In genomic region chr4:6112606-6113290, GRCh38 we compare ENCODE assay signal across 18 cellular contexts.
DNase-seq lines count a peak whose midpoint lies in the region; ATAC-seq and TF ChIP-seq lines count a peak whose summit lies in the region.
"Had no signal": no experiment of that assay in that cellular context is flagged by ENCODE, and none has a peak within 500 bp of the region (broad histone marks: within the 10 kb centered on the region; RNA-seq: fewer than 3 reads in every experiment).

No MANE protein-coding gene starts in this region.

- H3K9me3 Mint-ChIP-seq in CD14-positive monocyte (peaks cover 0 to 5% (median 0%) of the 10 kb centered on the region in 7 donors), H9 (no peaks in the 10 kb centered on the region), endodermal cell (no peaks in the 10 kb centered on the region)

- H3K56ac ChIP-seq in H9 (ENCODE audit: insufficient read length, low read depth, low read length), result no peak overlapping the region

- no peak overlapping the region for H2AK5ac ChIP-seq in H9 (ENCODE audit: insufficient read length, low read length)

- peaks cover 8% of the 10 kb centered on the region for H3K36me3 ChIP-seq in endodermal cell (ENCODE audit: control insufficient read depth, insufficient read depth, low read length)
- H3K36me3 ChIP-seq: HAP-1 had no signal

- H3K36me3 Mint-ChIP-seq in CD14-positive monocyte, result no peaks in the 10 kb centered on the region
- H3K36me3 Mint-ChIP-seq in H9 (ENCODE audit: insufficient read depth in 1 of 3, low read depth in 3 of 3), result no peaks in the 10 kb centered on the region
- H3K36me3 Mint-ChIP-seq in endodermal cell (ENCODE audit: low read depth), result peaks cover 18% of the 10 kb centered on the region

- H3K4me1 ChIP-seq in H9 (ENCODE audit: insufficient read depth, low read length), result peaks cover 10% of the 10 kb centered on the region
- peaks cover 3% of the 10 kb centered on the region for H3K4me1 ChIP-seq in endodermal cell (ENCODE audit: control insufficient read depth, insufficient read depth, low read length)
- H3K4me1 ChIP-seq: A549, HAP-1 had no signal

- H3K18ac ChIP-seq in H9 (ENCODE audit: insufficient read length, low read depth, low read length), result no peak overlapping the region

- no peak overlapping the region for H3T11ph ChIP-seq in H9 (ENCODE audit: low read length)

- H3K27me3 ChIP-seq in H9 (ENCODE audit: insufficient read depth, low read length), result no peaks in the 10 kb centered on the region
- no peaks in the 10 kb centered on the region for H3K27me3 ChIP-seq in endodermal cell (ENCODE audit: control insufficient read depth, insufficient read depth, low read length, poor library complexity, severe bottlenecking)

- no peak overlapping the region for H4K91ac ChIP-seq in H9 (ENCODE audit: insufficient read length, low read depth, low read length)

- ATAC-seq in omental fat pad (ENCODE audit: low FRiP score), result no peak
- ATAC-seq in HG03135 (IDR thresholded peaks at IDR 0.05; ENCODE audit: unreplicated experiment), result no peak
- ATAC-seq: A549, Right ventricle myocardium inferior had no signal

- no peaks in the 10 kb centered on the region for H3K79me1 ChIP-seq in H9 (ENCODE audit: insufficient read depth, low read depth, low read length, poor library complexity, severe bottlenecking)

- no peak for TF ChIP-seq CTCF in CD14-positive monocyte (IDR thresholded peaks at IDR 0.05)
- TF ChIP-seq CTCF in H9 (conservative IDR thresholded peaks at IDR 0.05), result no peak
- no peak for TF ChIP-seq CTCF in endodermal cell (conservative IDR thresholded peaks at IDR 0.05)
- TF ChIP-seq CTCF in omental fat pad (IDR thresholded peaks at IDR 0.05), result no peak

- H3K4ac ChIP-seq in H9 (ENCODE audit: low read depth, low read length), result no peak overlapping the region

- peak overlapping the region; percentile 41 for H3K14ac ChIP-seq in H9 (ENCODE audit: insufficient read depth, low read length)

- no peak overlapping the region for H4K5ac ChIP-seq in H9 (ENCODE audit: insufficient read length, low read depth, low read length)

- H2AFZ ChIP-seq in H9 (ENCODE audit: low read length), result no peak overlapping the region

- H3K4me2 ChIP-seq in H9 (ENCODE audit: insufficient read depth, insufficient read length, low read length), result no peak overlapping the region
- H3K4me2 ChIP-seq: A549 had no signal

- H3K23ac ChIP-seq in H9 (ENCODE audit: insufficient read length, low read depth, low read length), result no peak overlapping the region

- WGBS in H9 (ENCODE audit: extremely low coverage, insufficient read length, low lambda C conversion rate), result no CpG with 5 or more reads among the region's 26 CpGs
- 93 to 97% methylated on average over 22 to 26 of the region's 26 CpGs for WGBS in endodermal cell (ENCODE audit: insufficient coverage in 1 of 2, insufficient read length in 1 of 2), 2 experiments

- no peaks in the 10 kb centered on the region for H3K79me2 ChIP-seq in H9 (ENCODE audit: insufficient read depth, low read length)

- no peaks in the 10 kb centered on the region for H3K23me2 ChIP-seq in H9 (ENCODE audit: insufficient read length, low read depth, low read length, poor library complexity, severe bottlenecking)

- H2BK20ac ChIP-seq in H9 (ENCODE audit: low read depth, low read length, poor library complexity, severe bottlenecking), result no peak overlapping the region

- DNase-seq in CD14-positive monocyte (ENCODE audit: low spot score), result peak; percentile 31
- no peak for DNase-seq in H9
- peak; percentile 42 for DNase-seq in endodermal cell
- peak; percentile 3 for DNase-seq in omental fat pad (ENCODE audit: low spot score)
- no peak for DNase-seq in activated CD4-positive, alpha-beta T cell treated with anti-CD3 and anti-CD28 coated beads for 1 hour
- DNase-seq in globus pallidus (ENCODE audit: low spot score), result no peak
- DNase-seq: EL, KBM-7, NCI-H1092, NCI-H2029 treated with DMSO at 0.1 percent for 48 hours, NCI-H345, NCI-H524, NCI-H82 had no signal

- H4K20me1 ChIP-seq in H9 (ENCODE audit: control insufficient read depth, insufficient read depth, insufficient read length), result no peaks in the 10 kb centered on the region

- no peak overlapping the region for H2BK5ac ChIP-seq in H9 (ENCODE audit: insufficient read length, low read length)

- H3K9me3 ChIP-seq in H9 (ENCODE audit: control insufficient read depth, low read depth, low read length) (no peaks in the 10 kb centered on the region), endodermal cell (ENCODE audit: control insufficient read depth, low read length) (no peaks in the 10 kb centered on the region)
- H3K9me3 ChIP-seq: A549, HAP-1 had no signal

- H3K27ac Mint-ChIP-seq in CD14-positive monocyte (no peak overlapping the region), H9 (no peak overlapping the region), endodermal cell (no peak overlapping the region)
- H3K27ac Mint-ChIP-seq: B cell had no signal

- H3K27ac ChIP-seq in H9 (ENCODE audit: insufficient read length, low read depth, low read length) (no peak overlapping the region), endodermal cell (ENCODE audit: low read depth, low read length) (no peak overlapping the region)
- H3K27ac ChIP-seq: A549 had no signal

- H3K4me3 Mint-ChIP-seq in CD14-positive monocyte (no peak overlapping the region), H9 (no peak overlapping the region), endodermal cell (no peak overlapping the region)
- H3K4me3 Mint-ChIP-seq: B cell had no signal

- intact Hi-C loops in CD14-positive monocyte (cut with micrococcal nuclease), result no loop called here

- H3K27me3 Mint-ChIP-seq in CD14-positive monocyte (ENCODE audit: low read depth in 3 of 3) (peaks cover 11 to 19% (median 17%) of the 10 kb centered on the region in 3 donors), H9 (ENCODE audit: low read depth) (peaks cover 32% of the 10 kb centered on the region), endodermal cell (ENCODE audit: insufficient read depth) (no peaks in the 10 kb centered on the region)

- no peak overlapping the region for H4K8ac ChIP-seq in H9 (replicated peaks; ENCODE audit: insufficient read length, low read depth, low read length)

- H3K4me1 Mint-ChIP-seq in CD14-positive monocyte (no peaks in the 10 kb centered on the region), H9 (peaks cover 27 to 42% of the 10 kb centered on the region in 2 experiments), endodermal cell (peaks cover 19% of the 10 kb centered on the region)
- H3K4me1 Mint-ChIP-seq: B cell had no signal

- H2BK15ac ChIP-seq in H9 (ENCODE audit: low read depth, low read length), result no peak overlapping the region

- H3K9ac ChIP-seq in H9 (ENCODE audit: extremely low read depth, insufficient read length, low read length) (no peak overlapping the region), endodermal cell (ENCODE audit: extremely low read depth, low read length, poor library complexity, severe bottlenecking) (no peak overlapping the region)

- H2BK12ac ChIP-seq in H9 (ENCODE audit: insufficient read length, low read depth, low read length), result no peak overlapping the region

- H3K4me3 ChIP-seq in endodermal cell (ENCODE audit: low read length), result no peak overlapping the region
- H3K4me3 ChIP-seq: A549, HAP-1 had no signal

- no peak overlapping the region for H2BK120ac ChIP-seq in H9 (ENCODE audit: low read depth, low read length, poor library complexity, severe bottlenecking)

Comparison
In these comparisons a context has a peak if more than half of its experiments do, and no peak if none do; other contexts are left out.
1. DNase-seq: peak in CD14-positive monocyte (single experiment), endodermal cell (single experiment) and omental fat pad (single experiment); none in H9 (single experiment), activated CD4-positive, alpha-beta T cell treated with anti-CD3 and anti-CD28 coated beads for 1 hour (single experiment) and globus pallidus (single experiment).